ENCODE assay signal across 5 cellular contexts in genomic region chr9:35689351-35689600, GRCh38.
A peak's percentile ranks its signal among the peaks of the same experiment; 100 is the strongest.
DNase-seq lines count a peak whose midpoint lies in the region; ATAC-seq and TF ChIP-seq lines count a peak whose summit lies in the region.

No MANE protein-coding gene starts in this region.

- DNase-seq in WERI-Rb-1 = no peak
- DNase-seq in fibroblast of mammary gland (ENCODE audit: low read depth) = no peak
- DNase-seq in NK-92 (lab: John Stamatoyannopoulos, UW; ENCODE audit: unreplicated experiment) = no peak
- DNase-seq in activated CD8-positive, alpha-beta memory T cell treated with anti-CD3 and anti-CD28 coated beads, Interleukin-2, amount 50 U/mL, for 4 hours = no peak

- peak overlapping the region; percentile 3 for H3K27ac Mint-ChIP-seq in stimulated activated memory B cell treated with anti-CD40 and anti-IgM and Interleukin-4, amounts not matched to agents 10 μg/mL and 1 μg/mL and 100 μg/mL, for 72 hours

- no peaks in the 10 kb centered on the region for H3K27me3 ChIP-seq in WERI-Rb-1 (ENCODE audit: insufficient read depth, low read depth, severe bottlenecking)

- peaks cover 20% of the 10 kb centered on the region for H3K4me1 Mint-ChIP-seq in stimulated activated memory B cell treated with anti-CD40 and anti-IgM and Interleukin-4, amounts not matched to agents 10 μg/mL and 1 μg/mL and 100 μg/mL, for 72 hours

- peak overlapping the region; percentile 26 for H3K4me3 Mint-ChIP-seq in stimulated activated memory B cell treated with anti-CD40 and anti-IgM and Interleukin-4, amounts not matched to agents 10 μg/mL and 1 μg/mL and 100 μg/mL, for 72 hours

- no peaks in the 10 kb centered on the region for H3K9me3 Mint-ChIP-seq in stimulated activated memory B cell treated with anti-CD40 and anti-IgM and Interleukin-4, amounts not matched to agents 10 μg/mL and 1 μg/mL and 100 μg/mL, for 72 hours

- H3K27ac ChIP-seq in WERI-Rb-1 = peak overlapping the region; percentile 38

- no peak for ATAC-seq in stimulated activated memory B cell treated with anti-CD40 and anti-IgM and Interleukin-4, amounts not matched to agents 10 μg/mL and 1 μg/mL and 100 μg/mL, for 72 hours

- H3K9me3 ChIP-seq in WERI-Rb-1 (ENCODE audit: severe bottlenecking) = no peaks in the 10 kb centered on the region

- H3K36me3 Mint-ChIP-seq in stimulated activated memory B cell treated with anti-CD40 and anti-IgM and Interleukin-4, amounts not matched to agents 10 μg/mL and 1 μg/mL and 100 μg/mL, for 72 hours = no peaks in the 10 kb centered on the region

- no peak for TF ChIP-seq CTCF in WERI-Rb-1 (IDR thresholded peaks at IDR 0.05; ENCODE audit: low read depth, low read length)
- no peak for TF ChIP-seq CTCF in fibroblast of mammary gland (conservative IDR thresholded peaks at IDR 0.05; ENCODE audit: control insufficient read depth, insufficient read depth, low read depth, low read length)

- no peaks in the 10 kb centered on the region for H3K27me3 Mint-ChIP-seq in stimulated activated memory B cell treated with anti-CD40 and anti-IgM and Interleukin-4, amounts not matched to agents 10 μg/mL and 1 μg/mL and 100 μg/mL, for 72 hours

- H3K4me3 ChIP-seq in WERI-Rb-1 (ENCODE audit: low read depth, low read length) (no peak overlapping the region), fibroblast of mammary gland (ENCODE audit: control insufficient read depth, low read depth, low read length) (peak overlapping the region; percentile 96)

- no peaks in the 10 kb centered on the region for H3K36me3 ChIP-seq in WERI-Rb-1
